ENCODE assay signal across 9 cellular contexts in genomic region chr6:30067460-30068139, GRCh38. TPM values are rescaled to one million over a fixed set of nuclear protein-coding genes. Genes with fewer than 3 reads are reported as not detected.
DNase-seq lines count a peak whose midpoint lies in the region; ATAC-seq and TF ChIP-seq lines count a peak whose summit lies in the region.
"Had no signal": no experiment of that assay in that cellular context is flagged by ENCODE, and none has a peak within 500 bp of the region (broad histone marks: within the 10 kb centered on the region; RNA-seq: fewer than 3 reads in every experiment).

No MANE protein-coding gene starts in this region.

- H3K36me3 ChIP-seq in lung (ENCODE audit: control insufficient read depth in 2 of 2, insufficient read depth in 2 of 2, low read length in 2 of 2) (peaks cover 13 to 14% of the 10 kb centered on the region in 2 donors), aorta (ENCODE audit: control insufficient read depth in 1 of 2, insufficient read depth in 2 of 2, low read length in 1 of 2) (peaks cover 0 to 1% of the 10 kb centered on the region in 2 donors)

- H3K27me3 ChIP-seq in lung (ENCODE audit: control insufficient read depth, insufficient read depth) (no peaks in the 10 kb centered on the region), aorta (ENCODE audit: control insufficient read depth in 1 of 2, insufficient read depth in 2 of 2, low read length in 1 of 2) (no peaks in the 10 kb centered on the region)

- H3K27me3 Mint-ChIP-seq in stimulated activated naive CD8-positive, alpha-beta T cell treated with anti-CD3 and anti-CD28 coated beads, Interleukin-15, Interleukin-2, amounts not matched to agents 100 ng/mL and 50 ng/mL, for 24 hours: peaks cover 21% of the 10 kb centered on the region
- peaks cover 36% of the 10 kb centered on the region for H3K27me3 Mint-ChIP-seq in brain

- H3K27ac ChIP-seq in lung (ENCODE audit: low read depth in 1 of 2, low read length in 1 of 2) (peak overlapping the region; percentile 63 to 78), aorta (ENCODE audit: low read depth in 1 of 2, low read length in 2 of 2) (peak overlapping the region in 1 of 2 donors; percentile 4)

- H3K9me3 ChIP-seq in lung (ENCODE audit: control insufficient read depth in 2 of 2, insufficient read depth in 1 of 2, low read length in 1 of 2) (no peaks in the 10 kb centered on the region), aorta (ENCODE audit: control insufficient read depth, low read length) (no peaks in the 10 kb centered on the region)

- H3K4me1 ChIP-seq in lung (ENCODE audit: control insufficient read depth in 2 of 2, insufficient read depth in 2 of 2, low read length in 2 of 2) (peaks cover 3 to 4% of the 10 kb centered on the region in 2 donors), aorta (ENCODE audit: control insufficient read depth in 1 of 2, insufficient read depth in 2 of 2, low read length in 2 of 2) (no peaks in the 10 kb centered on the region)

- TF ChIP-seq CTCF in brain (conservative IDR thresholded peaks at IDR 0.05) (no peak), lung (IDR thresholded peaks at IDR 0.05; ENCODE audit: control extremely low read depth, extremely low read depth) (no peak)

- H3K27ac Mint-ChIP-seq in stimulated activated naive CD8-positive, alpha-beta T cell treated with anti-CD3 and anti-CD28 coated beads, Interleukin-15, Interleukin-2, amounts not matched to agents 100 ng/mL and 50 ng/mL, for 24 hours: peak overlapping the region; percentile 95
- peak overlapping the region; percentile 95 to 98 (median 97) for H3K27ac Mint-ChIP-seq in brain

- H3K4me3 Mint-ChIP-seq in stimulated activated naive CD8-positive, alpha-beta T cell treated with anti-CD3 and anti-CD28 coated beads, Interleukin-15, Interleukin-2, amounts not matched to agents 100 ng/mL and 50 ng/mL, for 24 hours: peak overlapping the region; percentile 95
- H3K4me3 Mint-ChIP-seq in brain: peak overlapping the region; percentile 93 to 97 (median 95)

- H3K36me3 Mint-ChIP-seq in stimulated activated naive CD8-positive, alpha-beta T cell treated with anti-CD3 and anti-CD28 coated beads, Interleukin-15, Interleukin-2, amounts not matched to agents 100 ng/mL and 50 ng/mL, for 24 hours (ENCODE audit: low read depth): peaks cover 68% of the 10 kb centered on the region
- peaks cover 53% of the 10 kb centered on the region for H3K36me3 Mint-ChIP-seq in brain

- 11 to 12% methylated on average over 8 of the region's 8 CpGs for WGBS in lung, 2 donors
- 12 to 16% methylated on average over 8 of the region's 8 CpGs for WGBS in aorta, 2 donors

- H3K4me1 Mint-ChIP-seq in stimulated activated naive CD8-positive, alpha-beta T cell treated with anti-CD3 and anti-CD28 coated beads, Interleukin-15, Interleukin-2, amounts not matched to agents 100 ng/mL and 50 ng/mL, for 24 hours (ENCODE audit: low read depth): peaks cover 63% of the 10 kb centered on the region
- peaks cover 78% of the 10 kb centered on the region for H3K4me1 Mint-ChIP-seq in brain

- no peak for ATAC-seq in stimulated activated naive CD8-positive, alpha-beta T cell treated with anti-CD3 and anti-CD28 coated beads, Interleukin-15, Interleukin-2, amounts not matched to agents 100 U/mL and 50 U/mL, for 24 hours
- ATAC-seq in lung (ENCODE audit: insufficient read depth, low FRiP score): no peak
- ATAC-seq in aorta (ENCODE audit: low FRiP score): no peak
- ATAC-seq in GM21390 (IDR thresholded peaks at IDR 0.05; ENCODE audit: unreplicated experiment): no peak

- no peaks in the 10 kb centered on the region for H3K9me3 Mint-ChIP-seq in stimulated activated naive CD8-positive, alpha-beta T cell treated with anti-CD3 and anti-CD28 coated beads, Interleukin-15, Interleukin-2, amounts not matched to agents 100 ng/mL and 50 ng/mL, for 24 hours
- H3K9me3 Mint-ChIP-seq in brain: peaks cover 0 to 7% (median 0%) of the 10 kb centered on the region in 5 experiments

- no peak for DNase-seq in stimulated activated naive CD8-positive, alpha-beta T cell treated with anti-CD3 and anti-CD28 coated beads, Interleukin-15, Interleukin-2, amounts not matched to agents 100 U/mL and 50 U/mL, for 24 hours
- DNase-seq in lung (ENCODE audit: low spot score): no peak
- DNase-seq in aorta: no peak
- no peak for DNase-seq in inferior parietal cortex (ENCODE audit: extremely low spot score)
- no peak for DNase-seq in activated effector memory CD4-positive, alpha-beta T cell treated with Interleukin-2 at 50 U/mL for 16 hours

- intact Hi-C loops in aorta (cut with DNase I): loop anchor here in 1 of 2 donors (1.0 kb wide), 2 partner anchors 35 to 102 kb away; no protein-coding TSS in a partner anchor

- peak overlapping the region; percentile 75 for H3K4me3 ChIP-seq in lung
- peak overlapping the region; percentile 7 to 55 for H3K4me3 ChIP-seq in aorta (ENCODE audit: low read length in 2 of 2)

RNA-seq across cellular contexts. Expression of gene PPP1R11, which starts 0.6 kb away (rescaled TPM):
- polyA plus RNA-seq in brain (ENCODE audit: insufficient read depth, low read depth, low replicate concordance) (162 TPM), lung (10 to 100 TPM; 54.7 to 81.7 TPM), aorta (10 to 100 TPM; 61.6 to 66.7 TPM)
- total RNA-seq in lung (10 to 100 TPM; 29.2 to 56.9 TPM), aorta (10 to 100 TPM; 40.0 to 43.8 TPM)

RNA-seq across cellular contexts. Expression of gene POLR1H, which starts 6.5 kb away (rescaled TPM):
- polyA plus RNA-seq in brain (ENCODE audit: insufficient read depth, low read depth, low replicate concordance) (42.2 TPM), lung (10 to 100 TPM; 53.2 to 55.5 TPM), aorta (10 to 100 TPM; 21.0 to 42.1 TPM)
- total RNA-seq in lung (10 to 100 TPM; 18.2 to 24.0 TPM), aorta (10 to 100 TPM; 20.5 to 21.4 TPM)

RNA-seq across cellular contexts. Expression of gene RNF39, which starts 8.0 kb away (rescaled TPM):
- not detected for polyA plus RNA-seq in brain (ENCODE audit: insufficient read depth, low read depth, low replicate concordance)
- total RNA-seq in lung: 1 to 10 TPM in 1 of 2 donors, not detected in 1; 2.3 TPM
- 1 to 10 TPM; 1.0 to 1.3 TPM for polyA plus RNA-seq in lung
- total RNA-seq in aorta: not detected
- under 1 TPM in 1 of 2 donors, not detected in 1; 0.26 TPM for polyA plus RNA-seq in aorta
- total RNA-seq: glomerular endothelial cell had no signal

RNA-seq across cellular contexts. Expression of gene TRIM31, which starts 45.3 kb away (rescaled TPM):
- polyA plus RNA-seq in brain (ENCODE audit: insufficient read depth, low read depth, low replicate concordance): not detected
- total RNA-seq in lung: under 1 TPM in 1 of 2 donors, not detected in 1; 0.31 TPM
- polyA plus RNA-seq in lung: 1 to 10 TPM in 1 of 2 donors, under 1 TPM in 1; 0.30 to 1.4 TPM
- not detected for total RNA-seq in aorta
- polyA plus RNA-seq in aorta: 10 to 100 TPM in 1 of 2 donors, under 1 TPM in 1; 0.79 to 13.8 TPM
- total RNA-seq: glomerular endothelial cell had no signal
